Comparison of ENCODE assay signal across 20 cellular contexts in genomic region chr12:113812431-113813228, GRCh38.
"Had no signal": no experiment of that assay in that cellular context is flagged by ENCODE, and none has a peak within 500 bp of the region (broad histone marks: within the 10 kb centered on the region; RNA-seq: fewer than 3 reads in every experiment).

No MANE protein-coding gene starts in this region.

- H3K4me2 ChIP-seq: KMS-11 had no signal

- H3K4me3 ChIP-seq: K562 had no signal

- H3K4me3 Mint-ChIP-seq: IgD-negative memory B cell had no signal

- H3K27ac Mint-ChIP-seq: IgD-negative memory B cell had no signal

- H3K4me1 Mint-ChIP-seq: IgD-negative memory B cell had no signal

- DNase-seq: Kasumi-1, MM.1S, NCI-H1092 treated with DMSO at 0.1 percent for 48 hours, NCI-H1436, NCI-H187 treated with DMSO at 0.1 percent for 48 hours, NCI-H2029 treated with DMSO at 0.1 percent for 48 hours, NCI-H2171 treated with DMSO at 0.1 percent for 48 hours, NCI-H226, NCI-H446, NCI-H510A, NCI-H524 treated with DMSO at 0.1 percent for 48 hours, NCI-H82, PC-3, SHP77 had no signal

- ATAC-seq: K562, Panc1, PC-3, SK-N-SH treated with all-trans-retinoic acid at 6 μM for 48 hours had no signal

- H3K27me3 Mint-ChIP-seq: IgD-negative memory B cell had no signal

- H3K27ac ChIP-seq: KMS-11, RWPE1 had no signal
